1 cellular context compared by ENCODE assay signal in genomic region chr4:75514131-75514948, GRCh38.
TF ChIP-seq lines count a peak whose summit lies in the region.

Gene RCHY1 (minus strand): TSS chr4:75514403. CDS start chr4:75514286, 117 bp downstream.
Gene THAP6 (plus strand): TSS chr4:75514473. CDS start chr4:75515453, 980 bp downstream.

TF ChIP-seq in HepG2, 621 proteins besides CTCF, POLR2A, EP300 and RAD21 (continued from another document and continues in another):
- TF ChIP-seq FOXP4 (CRISPR knock-in tag; IDR thresholded peaks at IDR 0.05) = no peak; the same call in 1 of the 2 replicates
- peak; percentile 41; the same call in 1 of the 2 replicates for TF ChIP-seq ZNF335 (CRISPR knock-in tag; IDR thresholded peaks at IDR 0.05)
- TF ChIP-seq, protein P1, sequence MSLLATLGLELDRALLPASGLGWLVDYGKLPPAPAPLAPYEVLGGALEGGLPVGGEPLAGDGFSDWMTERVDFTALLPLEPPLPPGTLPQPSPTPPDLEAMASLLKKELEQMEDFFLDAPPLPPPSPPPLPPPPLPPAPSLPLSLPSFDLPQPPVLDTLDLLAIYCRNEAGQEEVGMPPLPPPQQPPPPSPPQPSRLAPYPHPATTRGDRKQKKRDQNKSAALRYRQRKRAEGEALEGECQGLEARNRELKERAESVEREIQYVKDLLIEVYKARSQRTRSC (CRISPR knock-in tag; IDR thresholded peaks at IDR 0.05; ENCODE audit: low read depth) = 0 out of 2 replicates have a peak, but pooled peaks have one; percentile 7
- peak; percentile 42; the same call in 1 of the 2 replicates for TF ChIP-seq IRX3 (CRISPR knock-in tag; IDR thresholded peaks at IDR 0.05; ENCODE audit: borderline replicate concordance, low read depth)
- TF ChIP-seq ZNF138 (CRISPR knock-in tag; IDR thresholded peaks at IDR 0.05; ENCODE audit: low read depth) = 0 out of 2 replicates have a peak, but pooled peaks have one; percentile 22
- TF ChIP-seq ZNF530 (CRISPR knock-in tag; IDR thresholded peaks at IDR 0.05; ENCODE audit: low read depth) = no peak
- TF ChIP-seq TCF12 (IDR thresholded peaks at IDR 0.05) = no peak
- TF ChIP-seq TCF12 (CRISPR knock-in tag; IDR thresholded peaks at IDR 0.05) = no peak
- no peak for TF ChIP-seq ZNF737 (CRISPR knock-in tag; IDR thresholded peaks at IDR 0.05; ENCODE audit: borderline replicate concordance)
- TF ChIP-seq ZNF768 (CRISPR knock-in tag; IDR thresholded peaks at IDR 0.05) = peak; percentile 75; the same call in 1 of the 2 replicates
- peak; percentile 66; the same call in 1 of the 2 replicates for TF ChIP-seq ZNF543 (CRISPR knock-in tag; IDR thresholded peaks at IDR 0.05)
- no peak for TF ChIP-seq HIC2 (CRISPR knock-in tag; IDR thresholded peaks at IDR 0.05; ENCODE audit: low read depth)
- TF ChIP-seq, protein P2, sequence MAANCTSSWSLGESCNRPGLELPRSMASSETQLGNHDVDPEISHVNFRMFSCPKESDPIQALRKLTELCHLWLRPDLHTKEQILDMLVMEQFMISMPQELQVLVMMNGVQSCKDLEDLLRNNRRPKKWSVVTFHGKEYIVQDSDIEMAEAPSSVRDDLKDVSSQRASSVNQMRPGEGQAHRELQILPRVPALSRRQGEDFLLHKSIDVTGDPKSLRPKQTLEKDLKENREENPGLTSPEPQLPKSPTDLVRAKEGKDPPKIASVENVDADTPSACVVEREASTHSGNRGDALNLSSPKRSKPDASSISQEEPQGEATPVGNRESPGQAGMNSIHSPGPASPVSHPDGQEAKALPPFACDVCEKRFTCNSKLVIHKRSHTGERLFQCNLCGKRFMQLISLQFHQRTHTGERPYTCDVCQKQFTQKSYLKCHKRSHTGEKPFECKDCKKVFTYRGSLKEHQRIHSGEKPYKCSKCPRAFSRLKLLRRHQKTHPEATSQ (CRISPR knock-in tag; IDR thresholded peaks at IDR 0.05; ENCODE audit: borderline replicate concordance) = peak; percentile 66; the same call in 1 of the 2 replicates
- no peak; the same call in 1 of the 2 replicates for TF ChIP-seq EHMT2 (IDR thresholded peaks at IDR 0.05; ENCODE audit: borderline replicate concordance, low read depth, low read length)
- TF ChIP-seq ZNF33A (CRISPR knock-in tag; IDR thresholded peaks at IDR 0.05; ENCODE audit: borderline replicate concordance) = no peak
- no peak for TF ChIP-seq NFIB (CRISPR knock-in tag; IDR thresholded peaks at IDR 0.05; ENCODE audit: borderline replicate concordance)
- peak; percentile 97 for TF ChIP-seq ELF1 (CRISPR knock-in tag; IDR thresholded peaks at IDR 0.05)
- TF ChIP-seq, protein P3, sequence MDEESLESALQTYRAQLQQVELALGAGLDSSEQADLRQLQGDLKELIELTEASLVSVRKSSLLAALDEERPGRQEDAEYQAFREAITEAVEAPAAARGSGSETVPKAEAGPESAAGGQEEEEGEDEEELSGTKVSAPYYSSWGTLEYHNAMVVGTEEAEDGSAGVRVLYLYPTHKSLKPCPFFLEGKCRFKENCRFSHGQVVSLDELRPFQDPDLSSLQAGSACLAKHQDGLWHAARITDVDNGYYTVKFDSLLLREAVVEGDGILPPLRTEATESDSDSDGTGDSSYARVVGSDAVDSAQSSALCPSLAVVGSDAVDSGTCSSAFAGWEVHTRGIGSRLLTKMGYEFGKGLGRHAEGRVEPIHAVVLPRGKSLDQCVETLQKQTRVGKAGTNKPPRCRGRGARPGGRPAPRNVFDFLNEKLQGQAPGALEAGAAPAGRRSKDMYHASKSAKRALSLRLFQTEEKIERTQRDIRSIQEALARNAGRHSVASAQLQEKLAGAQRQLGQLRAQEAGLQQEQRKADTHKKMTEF (CRISPR knock-in tag; IDR thresholded peaks at IDR 0.05) = peak; percentile 89
- no peak for TF ChIP-seq ZNF652 (CRISPR knock-in tag; IDR thresholded peaks at IDR 0.05; ENCODE audit: borderline replicate concordance, low read depth)
- no peak for TF ChIP-seq NFE2 (CRISPR knock-in tag; IDR thresholded peaks at IDR 0.05)
- peak; percentile 54; the same call in 1 of the 2 replicates for TF ChIP-seq SMYD3 (CRISPR knock-in tag; IDR thresholded peaks at IDR 0.05)
- TF ChIP-seq, protein P4, sequence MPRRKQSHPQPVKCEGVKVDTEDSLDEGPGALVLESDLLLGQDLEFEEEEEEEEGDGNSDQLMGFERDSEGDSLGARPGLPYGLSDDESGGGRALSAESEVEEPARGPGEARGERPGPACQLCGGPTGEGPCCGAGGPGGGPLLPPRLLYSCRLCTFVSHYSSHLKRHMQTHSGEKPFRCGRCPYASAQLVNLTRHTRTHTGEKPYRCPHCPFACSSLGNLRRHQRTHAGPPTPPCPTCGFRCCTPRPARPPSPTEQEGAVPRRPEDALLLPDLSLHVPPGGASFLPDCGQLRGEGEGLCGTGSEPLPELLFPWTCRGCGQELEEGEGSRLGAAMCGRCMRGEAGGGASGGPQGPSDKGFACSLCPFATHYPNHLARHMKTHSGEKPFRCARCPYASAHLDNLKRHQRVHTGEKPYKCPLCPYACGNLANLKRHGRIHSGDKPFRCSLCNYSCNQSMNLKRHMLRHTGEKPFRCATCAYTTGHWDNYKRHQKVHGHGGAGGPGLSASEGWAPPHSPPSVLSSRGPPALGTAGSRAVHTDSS (CRISPR knock-in tag; conservative IDR thresholded peaks at IDR 0.05) = no peak
- 0 out of 2 replicates have a peak, but pooled peaks have one; percentile 50 for TF ChIP-seq TSC22D2 (CRISPR knock-in tag; IDR thresholded peaks at IDR 0.05; ENCODE audit: borderline replicate concordance)
- TF ChIP-seq FOXK2 (IDR thresholded peaks at IDR 0.05) = peak; percentile 66; the same call in 1 of the 2 replicates
- no peak for TF ChIP-seq NCOA5 (CRISPR knock-in tag; IDR thresholded peaks at IDR 0.05)
- no peak for TF ChIP-seq HDAC6 (IDR thresholded peaks at IDR 0.05; ENCODE audit: low read depth, low read length)
- TF ChIP-seq FOXM1 (CRISPR knock-in tag; IDR thresholded peaks at IDR 0.05) = no peak
- TF ChIP-seq KLF13 (CRISPR knock-in tag; IDR thresholded peaks at IDR 0.05) = no peak
- TF ChIP-seq, protein P5, sequence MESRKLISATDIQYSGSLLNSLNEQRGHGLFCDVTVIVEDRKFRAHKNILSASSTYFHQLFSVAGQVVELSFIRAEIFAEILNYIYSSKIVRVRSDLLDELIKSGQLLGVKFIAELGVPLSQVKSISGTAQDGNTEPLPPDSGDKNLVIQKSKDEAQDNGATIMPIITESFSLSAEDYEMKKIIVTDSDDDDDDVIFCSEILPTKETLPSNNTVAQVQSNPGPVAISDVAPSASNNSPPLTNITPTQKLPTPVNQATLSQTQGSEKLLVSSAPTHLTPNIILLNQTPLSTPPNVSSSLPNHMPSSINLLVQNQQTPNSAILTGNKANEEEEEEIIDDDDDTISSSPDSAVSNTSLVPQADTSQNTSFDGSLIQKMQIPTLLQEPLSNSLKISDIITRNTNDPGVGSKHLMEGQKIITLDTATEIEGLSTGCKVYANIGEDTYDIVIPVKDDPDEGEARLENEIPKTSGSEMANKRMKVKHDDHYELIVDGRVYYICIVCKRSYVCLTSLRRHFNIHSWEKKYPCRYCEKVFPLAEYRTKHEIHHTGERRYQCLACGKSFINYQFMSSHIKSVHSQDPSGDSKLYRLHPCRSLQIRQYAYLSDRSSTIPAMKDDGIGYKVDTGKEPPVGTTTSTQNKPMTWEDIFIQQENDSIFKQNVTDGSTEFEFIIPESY (CRISPR knock-in tag; IDR thresholded peaks at IDR 0.05) = 0 out of 2 replicates have a peak, but pooled peaks have one; percentile 7
- TF ChIP-seq, protein P6, sequence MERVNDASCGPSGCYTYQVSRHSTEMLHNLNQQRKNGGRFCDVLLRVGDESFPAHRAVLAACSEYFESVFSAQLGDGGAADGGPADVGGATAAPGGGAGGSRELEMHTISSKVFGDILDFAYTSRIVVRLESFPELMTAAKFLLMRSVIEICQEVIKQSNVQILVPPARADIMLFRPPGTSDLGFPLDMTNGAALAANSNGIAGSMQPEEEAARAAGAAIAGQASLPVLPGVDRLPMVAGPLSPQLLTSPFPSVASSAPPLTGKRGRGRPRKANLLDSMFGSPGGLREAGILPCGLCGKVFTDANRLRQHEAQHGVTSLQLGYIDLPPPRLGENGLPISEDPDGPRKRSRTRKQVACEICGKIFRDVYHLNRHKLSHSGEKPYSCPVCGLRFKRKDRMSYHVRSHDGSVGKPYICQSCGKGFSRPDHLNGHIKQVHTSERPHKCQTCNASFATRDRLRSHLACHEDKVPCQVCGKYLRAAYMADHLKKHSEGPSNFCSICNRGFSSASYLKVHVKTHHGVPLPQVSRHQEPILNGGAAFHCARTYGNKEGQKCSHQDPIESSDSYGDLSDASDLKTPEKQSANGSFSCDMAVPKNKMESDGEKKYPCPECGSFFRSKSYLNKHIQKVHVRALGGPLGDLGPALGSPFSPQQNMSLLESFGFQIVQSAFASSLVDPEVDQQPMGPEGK (CRISPR knock-in tag; IDR thresholded peaks at IDR 0.05) = peak; percentile 92
- no peak for TF ChIP-seq SRSF4 (IDR thresholded peaks at IDR 0.05; ENCODE audit: low read depth, low read length, poor library complexity, severe bottlenecking)
- TF ChIP-seq HOXA9 (CRISPR knock-in tag; IDR thresholded peaks at IDR 0.05; ENCODE audit: borderline replicate concordance) = 0 out of 2 replicates have a peak, but pooled peaks have one; percentile 61
- no peak for TF ChIP-seq NFE2L2 (IDR thresholded peaks at IDR 0.05; ENCODE audit: low read length)
- 0 out of 2 replicates have a peak, but pooled peaks have one; percentile 6 for TF ChIP-seq HHEX (CRISPR knock-in tag; IDR thresholded peaks at IDR 0.05)
- TF ChIP-seq BCLAF1 (IDR thresholded peaks at IDR 0.05) = no peak
- TF ChIP-seq ADNP (CRISPR knock-in tag; IDR thresholded peaks at IDR 0.05) = no peak
- TF ChIP-seq HNRNPLL (IDR thresholded peaks at IDR 0.05; ENCODE audit: low read depth, low read length, poor library complexity, severe bottlenecking) = peak; percentile 100
- peak; percentile 68; the same call in 1 of the 2 replicates for TF ChIP-seq ZNF619 (CRISPR knock-in tag; IDR thresholded peaks at IDR 0.05)
- peak; percentile 38 for TF ChIP-seq SAFB2 (CRISPR knock-in tag; IDR thresholded peaks at IDR 0.05; ENCODE audit: borderline replicate concordance, low read depth)
- peak; percentile 62; the same call in 1 of the 2 replicates for TF ChIP-seq MAZ (IDR thresholded peaks at IDR 0.05; ENCODE audit: borderline replicate concordance, low read depth, low read length)
- peak; percentile 85 for TF ChIP-seq MAZ (CRISPR knock-in tag; IDR thresholded peaks at IDR 0.05; ENCODE audit: low read depth)
- no peak for TF ChIP-seq ZNF678 (CRISPR knock-in tag; IDR thresholded peaks at IDR 0.05)
- TF ChIP-seq SYNCRIP (IDR thresholded peaks at IDR 0.05; ENCODE audit: insufficient read depth, low read depth, low read length) = no peak
- TF ChIP-seq KDM3A (CRISPR knock-in tag; IDR thresholded peaks at IDR 0.05; ENCODE audit: low read depth) = peak; percentile 80
- peak; percentile 99 for TF ChIP-seq NAIF1 (CRISPR knock-in tag; IDR thresholded peaks at IDR 0.05; ENCODE audit: borderline replicate concordance)
